In genomic region chr20:62272200-62272599, GRCh38 we compare ENCODE assay signal across 22 cellular contexts. TPM values are rescaled to one million over a fixed set of nuclear protein-coding genes. Genes with fewer than 3 reads are reported as not detected.
DNase-seq lines count a peak whose midpoint lies in the region; ATAC-seq, FAIRE-seq and TF ChIP-seq lines count a peak whose summit lies in the region.
"Had no signal": no experiment of that assay in that cellular context is flagged by ENCODE, and none has a peak within 500 bp of the region (broad histone marks: within the 10 kb centered on the region; RNA-seq: fewer than 3 reads in every experiment).

No MANE protein-coding gene starts in this region.

- H3K4me1 ChIP-seq in HepG2 (ENCODE audit: insufficient read depth, low read length) (0 out of 2 replicates have a peak, but pooled peaks cover 7% of the 10 kb centered on the region), right lobe of liver (no peaks in the 10 kb centered on the region), foreskin keratinocyte (peaks cover 6% of the 10 kb centered on the region), stomach (no peaks in the 10 kb centered on the region)
- H3K4me1 ChIP-seq: HAP-1 had no signal

- FAIRE-seq in HepG2 (lab: Jason Lieb, UNC): no peak
- FAIRE-seq: GM12892, GM18507 had no signal

- H3K79me2 ChIP-seq in HepG2 (ENCODE audit: insufficient read depth, low read length): no peaks in the 10 kb centered on the region

- H3K9me3 ChIP-seq in HepG2 (ENCODE audit: low read length) (no peaks in the 10 kb centered on the region), right lobe of liver (no peaks in the 10 kb centered on the region), stomach (no peaks in the 10 kb centered on the region)
- H3K9me3 ChIP-seq: HAP-1 had no signal

- intact Hi-C loops in HepG2 (cut with micrococcal nuclease; ENCODE audit: unreplicated experiment) (no loop called here), right lobe of liver (cut with DNase I) (no loop called here), stomach (cut with DNase I; ENCODE audit: low total_unique reads) (no loop called here)

- H3K36me3 Mint-ChIP-seq in stimulated activated effector memory CD8-positive, alpha-beta T cell treated with anti-CD3 and anti-CD28 coated beads, Interleukin-12 subunit alpha, Interleukin-12 subunit beta, amount 100 ng/mL, for 72 hours: peaks cover 34% of the 10 kb centered on the region

- H3K4me3 ChIP-seq in HepG2 (replicated peaks in 1 of 3; ENCODE audit: insufficient read depth in 1 of 3, low read depth in 2 of 3, low read length in 3 of 3) (no peak overlapping the region), right lobe of liver (no peak overlapping the region), NB4 (ENCODE audit: low read depth, low read length) (no peak overlapping the region), stomach (no peak overlapping the region)
- H3K4me3 ChIP-seq: HAP-1, PC-9 had no signal

- no TSS peak for BruUV-seq in HepG2 (replicated peaks; lab: Mats Ljungman, UMichigan)

- DNase-seq in HepG2 (ENCODE audit: low spot score) (no peak), right lobe of liver (no peak), NB4 (ENCODE audit: low read depth) (no peak), foreskin keratinocyte (no peak), stomach (no peak)
- no peak for DNase-seq in stimulated activated effector memory CD8-positive, alpha-beta T cell treated with anti-CD3 and anti-CD28 coated beads, Interleukin-12 subunit alpha, Interleukin-12 subunit beta, amount 100 ng/mL, for 72 hours (ENCODE audit: low spot score in 2 of 2)
- no peak for DNase-seq in stimulated activated CD4-positive, alpha-beta T cell treated with anti-CD3 and anti-CD28 coated beads, Interleukin-2, amount 100 ng/mL, for 48 hours
- DNase-seq: 8988T, GF-D8, KG1, NCI-H1417 treated with DMSO at 0.1 percent for 48 hours, NCI-H187 treated with DMSO at 0.1 percent for 48 hours, NCI-H345, NCI-H524 treated with DMSO at 0.1 percent for 48 hours, PC-9 had no signal

- TF ChIP-seq POLR2A in HepG2 (IDR thresholded peaks at IDR 0.05; ENCODE audit: insufficient read depth in 1 of 2, low read depth in 2 of 2, low read length in 2 of 2) (no peak), right lobe of liver (IDR thresholded peaks at IDR 0.05) (no peak), NB4 (IDR thresholded peaks at IDR 0.05; ENCODE audit: extremely low read depth, insufficient read length) (no peak), stomach (IDR thresholded peaks at IDR 0.05) (no peak)

- TF ChIP-seq CTCF in HepG2 (CRISPR knock-in tag; IDR thresholded peaks at IDR 0.05) (peak; percentile 43), right lobe of liver (IDR thresholded peaks at IDR 0.05) (no peak), NB4 (IDR thresholded peaks at IDR 0.05; ENCODE audit: low read depth, low read length) (peak; percentile 10), foreskin keratinocyte (conservative IDR thresholded peaks at IDR 0.05) (peak; percentile 6), stomach (IDR thresholded peaks at IDR 0.05) (no peak)

- no peaks in the 10 kb centered on the region for H3K9me3 Mint-ChIP-seq in stimulated activated effector memory CD8-positive, alpha-beta T cell treated with anti-CD3 and anti-CD28 coated beads, Interleukin-12 subunit alpha, Interleukin-12 subunit beta, amount 100 ng/mL, for 72 hours
- H3K9me3 Mint-ChIP-seq: CD14-positive monocyte had no signal

- in situ Hi-C loops in HepG2 (cut with HindIII; ENCODE audit: extremely low pct_ligation_motif_present, low pct_unique_long_range_greater_than_20kb): no loop called here

- no peak overlapping the region for H3K4me2 ChIP-seq in HepG2 (ENCODE audit: low read depth, low read length)
- H3K4me2 ChIP-seq: PC-9 had no signal

- no peak overlapping the region for H3K9ac ChIP-seq in HepG2 (ENCODE audit: insufficient read depth, low read depth, low read length)

- peak; percentile 36 for ATAC-seq in HepG2
- no peak for ATAC-seq in right lobe of liver
- ATAC-seq in foreskin keratinocyte: no peak
- ATAC-seq in stimulated activated effector memory CD8-positive, alpha-beta T cell treated with anti-CD3 and anti-CD28 coated beads, Interleukin-12 subunit alpha, Interleukin-12 subunit beta, amount 100 ng/mL, for 72 hours: no peak
- ATAC-seq in GM19328 (IDR thresholded peaks at IDR 0.05; ENCODE audit: unreplicated experiment): no peak

- no peak overlapping the region for H3K4me3 Mint-ChIP-seq in stimulated activated effector memory CD8-positive, alpha-beta T cell treated with anti-CD3 and anti-CD28 coated beads, Interleukin-12 subunit alpha, Interleukin-12 subunit beta, amount 100 ng/mL, for 72 hours
- H3K4me3 Mint-ChIP-seq: CD14-positive monocyte had no signal

- H3K36me3 ChIP-seq in HepG2 (replicated peaks in 1 of 2; ENCODE audit: control insufficient read depth in 1 of 2, insufficient read depth in 2 of 2, low read length in 2 of 2): peaks cover 42 to 62% of the 10 kb centered on the region in 2 experiments
- H3K36me3 ChIP-seq in right lobe of liver: peaks cover 0 to 22% (median 12%) of the 10 kb centered on the region in 4 donors
- H3K36me3 ChIP-seq in stomach: peaks cover 47 to 92% (median 87%) of the 10 kb centered on the region in 4 donors

- no peaks in the 10 kb centered on the region for H3K4me1 Mint-ChIP-seq in stimulated activated effector memory CD8-positive, alpha-beta T cell treated with anti-CD3 and anti-CD28 coated beads, Interleukin-12 subunit alpha, Interleukin-12 subunit beta, amount 100 ng/mL, for 72 hours
- H3K4me1 Mint-ChIP-seq: CD14-positive monocyte had no signal

- peaks cover 8% of the 10 kb centered on the region; the same call in 1 of the 2 replicates for H4K20me1 ChIP-seq in HepG2 (ENCODE audit: insufficient read depth, low read length)

- TF ChIP-seq EP300 in HepG2 (IDR thresholded peaks at IDR 0.05; ENCODE audit: low read depth in 2 of 2, low read length in 2 of 2): no peak
- TF ChIP-seq EP300 in HepG2 (CRISPR knock-in tag; IDR thresholded peaks at IDR 0.05; ENCODE audit: borderline replicate concordance): no peak
- TF ChIP-seq EP300 in stomach (IDR thresholded peaks at IDR 0.05): no peak

- H3K27ac ChIP-seq in HepG2 (ENCODE audit: extremely low read length, insufficient read depth, low read length) (no peak overlapping the region), right lobe of liver (no peak overlapping the region), foreskin keratinocyte (no peak overlapping the region), stomach (no peak overlapping the region)
- H3K27ac ChIP-seq: PC-9 had no signal

- CTCF ChIA-PET in HepG2 (lab: Yijun Ruan, JAX; ENCODE audit: low intra/inter-chr PET ratio, low total read pairs): no interaction called here

- POLR2A ChIA-PET in HepG2 (lab: Yijun Ruan, JAX): no interaction called here

- WGBS in HepG2 (ENCODE audit: low lambda C conversion rate): 100% methylated on average over 6 of the region's 10 CpGs
- no CpG with 5 or more reads among the region's 10 CpGs for WGBS in right lobe of liver (ENCODE audit: insufficient coverage, low coverage, low lambda C conversion rate, missing lambda C conversion rate)
- whole genome bisulfite sequencing in stomach, 5 donors: 83 to 100% (median 88%) methylated on average over 1 to 10 of the region's 10 CpGs

- no peaks in the 10 kb centered on the region for H3K27me3 ChIP-seq in HepG2 (ENCODE audit: control insufficient read depth in 1 of 2, insufficient read depth in 2 of 2, low read length in 2 of 2)
- no peaks in the 10 kb centered on the region for H3K27me3 ChIP-seq in right lobe of liver
- H3K27me3 ChIP-seq in foreskin keratinocyte: no peaks in the 10 kb centered on the region
- no peaks in the 10 kb centered on the region for H3K27me3 ChIP-seq in stomach

- H3K27ac Mint-ChIP-seq in stimulated activated effector memory CD8-positive, alpha-beta T cell treated with anti-CD3 and anti-CD28 coated beads, Interleukin-12 subunit alpha, Interleukin-12 subunit beta, amount 100 ng/mL, for 72 hours: peak overlapping the region; percentile 52

- H2AFZ ChIP-seq in HepG2 (ENCODE audit: low read length): no peak overlapping the region
- H2AFZ ChIP-seq: PC-9 had no signal

- TF ChIP-seq RAD21 in HepG2 (CRISPR knock-in tag; IDR thresholded peaks at IDR 0.05): no peak

RNA-seq across cellular contexts. Expression of gene ADRM1, which starts 30.6 kb away (rescaled TPM):
- total RNA-seq in HepG2 (2016; rRNA removed; fragmentation: Illumina TruSeq; extraction: Trizol) (143 and 154 TPM in 2 replicates), right lobe of liver (100 to 1,000 TPM in 2 of 6 experiments, 10 to 100 TPM in 4; 49.5 to 139 (median 55.7) TPM), foreskin keratinocyte (176 and 180 TPM in 2 replicates), stomach (100 to 1,000 TPM in 2 of 5 donors, 10 to 100 TPM in 3; 42.0 to 130 (median 68.4) TPM)
- 51.6 and 53.2 TPM in 2 replicates for total RNA-seq in HepG2 (2016; cell fraction: cytosol; rRNA removed; fragmentation: Illumina TruSeq; extraction: Trizol; ENCODE audit: low read depth)
- total RNA-seq in HepG2 (2016; cell fraction: insoluble cytoplasmic fraction; rRNA removed; fragmentation: Illumina TruSeq; extraction: Trizol): 149 and 159 TPM in 2 replicates
- total RNA-seq in HepG2 (2016; cell fraction: membrane; rRNA removed; fragmentation: Illumina TruSeq; extraction: Trizol): 59.3 and 62.8 TPM in 2 replicates
- total RNA-seq in HepG2 (2016; cell fraction: nucleus; rRNA removed; fragmentation: Illumina TruSeq; extraction: Trizol): 76.2 and 86.5 TPM in 2 replicates
- polyA plus RNA-seq in HepG2 (2011; rRNA removed) (92.9 and 106 TPM in 2 replicates), foreskin keratinocyte (223 and 226 TPM in 2 replicates), stomach (10 to 100 TPM; 82.3 to 91.3 (median 85.0) TPM)
- polyA plus RNA-seq in HepG2 (2011; cell fraction: cytosol; rRNA removed): 90.4 and 144 TPM in 2 replicates
- polyA plus RNA-seq in HepG2 (2011; cell fraction: nucleus; rRNA removed): 158 and 185 TPM in 2 replicates
- 62.1 and 86.3 TPM in 2 replicates for polyA plus RNA-seq in HepG2 (2012)
- 50.3 and 52.6 TPM in 2 replicates for polyA plus RNA-seq in HepG2 (2016; cell fraction: cytosol; fragmentation: Illumina TruSeq; extraction: Trizol; ENCODE audit: low read depth)
- polyA plus RNA-seq in HepG2 (2016; cell fraction: insoluble cytoplasmic fraction; fragmentation: Illumina TruSeq; extraction: Trizol; ENCODE audit: low read depth): 185 and 189 TPM in 2 replicates
- 54.2 and 55.6 TPM in 2 replicates for polyA plus RNA-seq in HepG2 (2016; cell fraction: membrane; fragmentation: Illumina TruSeq; extraction: Trizol; ENCODE audit: low read depth)
- 165 and 171 TPM in 2 replicates for polyA plus RNA-seq in HepG2 (2016; cell fraction: nucleus; fragmentation: Illumina TruSeq; extraction: Trizol; ENCODE audit: insufficient read depth, low read depth)
- 92.6 and 107 TPM in 2 replicates for polyA minus RNA-seq in HepG2 (2011; rRNA and poly(A)+ RNA removed; ENCODE audit: low replicate concordance)
- polyA minus RNA-seq in HepG2 (2011; cell fraction: cytosol; rRNA and poly(A)+ RNA removed): 50.7 and 55.0 TPM in 2 replicates
- 47.2 and 49.4 TPM in 2 replicates for polyA minus RNA-seq in HepG2 (2011; cell fraction: nucleus; rRNA and poly(A)+ RNA removed)

RNA-seq across cellular contexts. Expression of gene OSBPL2, which starts 33.9 kb away (rescaled TPM):
- total RNA-seq in HepG2 (2016; rRNA removed; fragmentation: Illumina TruSeq; extraction: Trizol) (37.4 and 41.5 TPM in 2 replicates), right lobe of liver (10 to 100 TPM; 15.6 to 27.8 (median 21.2) TPM), foreskin keratinocyte (21.8 and 26.2 TPM in 2 replicates), stomach (10 to 100 TPM; 23.2 to 83.4 (median 66.3) TPM)
- total RNA-seq in HepG2 (2016; cell fraction: cytosol; rRNA removed; fragmentation: Illumina TruSeq; extraction: Trizol; ENCODE audit: low read depth): 19.3 and 19.7 TPM in 2 replicates
- total RNA-seq in HepG2 (2016; cell fraction: insoluble cytoplasmic fraction; rRNA removed; fragmentation: Illumina TruSeq; extraction: Trizol): 37.3 and 39.8 TPM in 2 replicates
- 18.5 and 19.9 TPM in 2 replicates for total RNA-seq in HepG2 (2016; cell fraction: membrane; rRNA removed; fragmentation: Illumina TruSeq; extraction: Trizol)
- 31.6 and 31.7 TPM in 2 replicates for total RNA-seq in HepG2 (2016; cell fraction: nucleus; rRNA removed; fragmentation: Illumina TruSeq; extraction: Trizol)
- polyA plus RNA-seq in HepG2 (2011; rRNA removed) (18.5 and 20.5 TPM in 2 replicates), foreskin keratinocyte (13.0 and 13.2 TPM in 2 replicates), stomach (10 to 100 TPM; 15.1 to 19.7 (median 19.7) TPM)
- polyA plus RNA-seq in HepG2 (2011; cell fraction: cytosol; rRNA removed): 11.8 and 12.2 TPM in 2 replicates
- 64.3 and 72.2 TPM in 2 replicates for polyA plus RNA-seq in HepG2 (2011; cell fraction: nucleus; rRNA removed)
- polyA plus RNA-seq in HepG2 (2012): 29.8 and 30.8 TPM in 2 replicates
- 3.5 and 4.8 TPM in 2 replicates for polyA plus RNA-seq in HepG2 (2016; cell fraction: cytosol; fragmentation: Illumina TruSeq; extraction: Trizol; ENCODE audit: low read depth)
- 31.7 and 35.2 TPM in 2 replicates for polyA plus RNA-seq in HepG2 (2016; cell fraction: insoluble cytoplasmic fraction; fragmentation: Illumina TruSeq; extraction: Trizol; ENCODE audit: low read depth)
- polyA plus RNA-seq in HepG2 (2016; cell fraction: membrane; fragmentation: Illumina TruSeq; extraction: Trizol; ENCODE audit: low read depth): 9.5 and 9.7 TPM in 2 replicates
- 69.1 and 71.6 TPM in 2 replicates for polyA plus RNA-seq in HepG2 (2016; cell fraction: nucleus; fragmentation: Illumina TruSeq; extraction: Trizol; ENCODE audit: insufficient read depth, low read depth)
- 28.3 and 39.1 TPM in 2 replicates for polyA minus RNA-seq in HepG2 (2011; rRNA and poly(A)+ RNA removed; ENCODE audit: low replicate concordance)
- polyA minus RNA-seq in HepG2 (2011; cell fraction: cytosol; rRNA and poly(A)+ RNA removed): 11.3 and 14.2 TPM in 2 replicates
- polyA minus RNA-seq in HepG2 (2011; cell fraction: nucleus; rRNA and poly(A)+ RNA removed): 62.2 and 69.3 TPM in 2 replicates

RNA-seq across cellular contexts. Expression of gene HRH3, which starts 52.1 kb away (rescaled TPM):
- total RNA-seq in HepG2 (2016; rRNA removed; fragmentation: Illumina TruSeq; extraction: Trizol) (0.10 and 0.18 TPM in 2 replicates), right lobe of liver (not detected), foreskin keratinocyte (not detected in 2 replicates), stomach (not detected)
- total RNA-seq in HepG2 (2016; cell fraction: cytosol; rRNA removed; fragmentation: Illumina TruSeq; extraction: Trizol; ENCODE audit: low read depth): 0.10 TPM in 1 of 2 replicates, not detected in the other
- 0.06 TPM in 1 of 2 replicates, not detected in the other for total RNA-seq in HepG2 (2016; cell fraction: insoluble cytoplasmic fraction; rRNA removed; fragmentation: Illumina TruSeq; extraction: Trizol)
- 0.12 and 0.14 TPM in 2 replicates for total RNA-seq in HepG2 (2016; cell fraction: membrane; rRNA removed; fragmentation: Illumina TruSeq; extraction: Trizol)
- total RNA-seq in HepG2 (2016; cell fraction: nucleus; rRNA removed; fragmentation: Illumina TruSeq; extraction: Trizol): not detected in 2 replicates
- polyA plus RNA-seq in HepG2 (2011; rRNA removed) (not detected in 2 replicates), foreskin keratinocyte (not detected in 2 replicates), stomach (not detected)
- not detected in 2 replicates for polyA plus RNA-seq in HepG2 (2011; cell fraction: cytosol; rRNA removed)
- polyA plus RNA-seq in HepG2 (2011; cell fraction: nucleus; rRNA removed): not detected in 2 replicates
- polyA plus RNA-seq in HepG2 (2012): 0.08 TPM in 1 of 2 replicates, not detected in the other
- 0.08 TPM in 1 of 2 replicates, not detected in the other for polyA plus RNA-seq in HepG2 (2016; cell fraction: cytosol; fragmentation: Illumina TruSeq; extraction: Trizol; ENCODE audit: low read depth)
- polyA plus RNA-seq in HepG2 (2016; cell fraction: insoluble cytoplasmic fraction; fragmentation: Illumina TruSeq; extraction: Trizol; ENCODE audit: low read depth): 0.34 TPM in 1 of 2 replicates, not detected in the other
- polyA plus RNA-seq in HepG2 (2016; cell fraction: membrane; fragmentation: Illumina TruSeq; extraction: Trizol; ENCODE audit: low read depth): 0.17 TPM in 2 replicates
- polyA plus RNA-seq in HepG2 (2016; cell fraction: nucleus; fragmentation: Illumina TruSeq; extraction: Trizol; ENCODE audit: insufficient read depth, low read depth): not detected in 2 replicates
- not detected in 2 replicates for polyA minus RNA-seq in HepG2 (2011; rRNA and poly(A)+ RNA removed; ENCODE audit: low replicate concordance)
- polyA minus RNA-seq in HepG2 (2011; cell fraction: cytosol; rRNA and poly(A)+ RNA removed): not detected in 2 replicates
- polyA minus RNA-seq in HepG2 (2011; cell fraction: nucleus; rRNA and poly(A)+ RNA removed): not detected in 2 replicates
- total RNA-seq: M059J, PC-9 had no signal
- polyA plus RNA-seq: AG04450, CD14-positive monocyte had no signal

Comparison
In these comparisons a context has a peak if more than half of its experiments do, and no peak if none do; other contexts are left out.
1. CTCF ChIP-seq: peak in HepG2 (single experiment), NB4 (single experiment) and foreskin keratinocyte (single experiment); none in right lobe of liver (0 of 4) and stomach (0 of 7).